In genomic region chr14:61451491-61451890, GRCh38 we compare ENCODE assay signal across 22 cellular contexts.
DNase-seq lines count a peak whose midpoint lies in the region; ATAC-seq and TF ChIP-seq lines count a peak whose summit lies in the region.
"Had no signal": no experiment of that assay in that cellular context is flagged by ENCODE, and none has a peak within 500 bp of the region (broad histone marks: within the 10 kb centered on the region; RNA-seq: fewer than 3 reads in every experiment).

No MANE protein-coding gene starts in this region.

- H3K9me3 Mint-ChIP-seq in activated naive CD4-positive, alpha-beta T cell treated with anti-CD3 and anti-CD28 coated beads, Interleukin-2, amount 50 U/mL, for 24 hours = no peaks in the 10 kb centered on the region
- no peaks in the 10 kb centered on the region for H3K9me3 Mint-ChIP-seq in activated CD4-positive, alpha-beta memory T cell treated with anti-CD3 and anti-CD28 coated beads for 36 hours
- H3K9me3 Mint-ChIP-seq: nephron progenitor cell, WTC11 had no signal

- no peak for TF ChIP-seq CTCF in esophagus muscularis mucosa (IDR thresholded peaks at IDR 0.05)

- peaks cover 98% of the 10 kb centered on the region for H3K4me1 Mint-ChIP-seq in activated naive CD4-positive, alpha-beta T cell treated with anti-CD3 and anti-CD28 coated beads, Interleukin-2, amount 50 U/mL, for 24 hours
- H3K4me1 Mint-ChIP-seq in activated CD4-positive, alpha-beta memory T cell treated with anti-CD3 and anti-CD28 coated beads for 36 hours (ENCODE audit: low read depth) = peaks cover 95% of the 10 kb centered on the region
- H3K4me1 Mint-ChIP-seq: nephron progenitor cell had no signal

- POLR2A ChIA-PET in activated CD4-positive, alpha-beta memory T cell treated with anti-CD3 and anti-CD28 coated beads for 36 hours (lab: Charles Lee) = interaction anchor here (0.8 to 4.7 kb wide), 6 partner anchors 17 to 310 kb away, joined by 3 to 23 read pairs (median 4); partner anchors contain the start of gene PRKCH

- H3K4me3 Mint-ChIP-seq in activated naive CD4-positive, alpha-beta T cell treated with anti-CD3 and anti-CD28 coated beads, Interleukin-2, amount 50 U/mL, for 24 hours = peak overlapping the region; percentile 8
- no peak overlapping the region for H3K4me3 Mint-ChIP-seq in activated CD4-positive, alpha-beta memory T cell treated with anti-CD3 and anti-CD28 coated beads for 36 hours
- H3K4me3 Mint-ChIP-seq: nephron progenitor cell, WTC11 had no signal

- intact Hi-C loops in activated CD4-positive, alpha-beta memory T cell treated with anti-CD3 and anti-CD28 coated beads for 36 hours (cut with micrococcal nuclease) = no loop called here
- intact Hi-C loops in esophagus muscularis mucosa (cut with DNase I) = loop anchor here (10.0 kb wide), 1 partner anchor 673 kb away; no protein-coding TSS in a partner anchor

- H3K27me3 Mint-ChIP-seq in activated naive CD4-positive, alpha-beta T cell treated with anti-CD3 and anti-CD28 coated beads, Interleukin-2, amount 50 U/mL, for 24 hours = no peaks in the 10 kb centered on the region
- no peaks in the 10 kb centered on the region for H3K27me3 Mint-ChIP-seq in activated CD4-positive, alpha-beta memory T cell treated with anti-CD3 and anti-CD28 coated beads for 36 hours

- H3K4me3 ChIP-seq in esophagus muscularis mucosa = no peak overlapping the region
- H3K4me3 ChIP-seq: coronary artery, heart left ventricle, Peyer's patch, SJCRH30 had no signal

- no peaks in the 10 kb centered on the region for H3K9me3 ChIP-seq in esophagus muscularis mucosa
- H3K9me3 ChIP-seq: heart left ventricle, Peyer's patch, SJCRH30 had no signal

- H3K36me3 ChIP-seq in esophagus muscularis mucosa = peaks cover 0 to 8% (median 0%) of the 10 kb centered on the region in 4 donors
- H3K36me3 ChIP-seq: brain microvascular endothelial cell, Peyer's patch, SJCRH30 had no signal

- peaks cover 57% of the 10 kb centered on the region for H3K36me3 Mint-ChIP-seq in activated naive CD4-positive, alpha-beta T cell treated with anti-CD3 and anti-CD28 coated beads, Interleukin-2, amount 50 U/mL, for 24 hours
- H3K36me3 Mint-ChIP-seq in activated CD4-positive, alpha-beta memory T cell treated with anti-CD3 and anti-CD28 coated beads for 36 hours = peaks cover 67% of the 10 kb centered on the region
- H3K36me3 Mint-ChIP-seq: WTC11 had no signal

- H3K4me1 ChIP-seq in esophagus muscularis mucosa = peaks cover 0 to 9% (median 8%) of the 10 kb centered on the region in 4 donors
- H3K4me1 ChIP-seq: Peyer's patch, SJCRH30 had no signal

- no peak for TF ChIP-seq EP300 in esophagus muscularis mucosa (IDR thresholded peaks at IDR 0.05)

- H3K27ac ChIP-seq in esophagus muscularis mucosa (replicated peaks in 1 of 4) = no peak overlapping the region
- H3K27ac ChIP-seq: brain microvascular endothelial cell, coronary artery, KMS-11, SJCRH30 had no signal

- DNase-seq in activated naive CD4-positive, alpha-beta T cell treated with Interleukin-2 at 50 U/mL for 16 hours = no peak
- DNase-seq in activated CD4-positive, alpha-beta memory T cell treated with anti-CD3 and anti-CD28 coated beads for 36 hours = no peak
- DNase-seq in esophagus muscularis mucosa (ENCODE audit: extremely low spot score) (peak; percentile 42), G401 (ENCODE audit: low spot score) (no peak)
- DNase-seq: brain microvascular endothelial cell; heart left ventricle; NCI-H2029 treated with DMSO at 0.1 percent for 48 hours; nephron progenitor cell; NK-92 treated with Interleukin-12 subunit alpha and Interleukin-12 subunit beta, amount 100 ng/mL, for 24 hours; Peyer's patch; posterior cingulate gyrus; SJCRH30; stimulated activated CD4-positive, alpha-beta T cell treated with anti-CD3 and anti-CD28 coated beads, Interleukin-1b, Interleukin-23, amount 100 ng/mL, for 48 hours; stimulated activated naive CD4-positive, alpha-beta T cell treated with Interleukin-2 at 50 U/mL for 16 hours; trophoblast cell had no signal

- ATAC-seq in HG03520 (IDR thresholded peaks at IDR 0.05; ENCODE audit: unreplicated experiment) (no peak), HG02973 (IDR thresholded peaks at IDR 0.05; ENCODE audit: unreplicated experiment) (no peak)
- ATAC-seq: heart left ventricle, left lobe of liver, WTC11 had no signal

- CTCF ChIA-PET in activated CD4-positive, alpha-beta memory T cell treated with anti-CD3 and anti-CD28 coated beads for 36 hours (lab: Charles Lee) = interaction anchor here (0.8 to 3.7 kb wide), 7 partner anchors 9 to 385 kb away, joined by 3 to 25 read pairs (median 4); no protein-coding TSS in a partner anchor

- H3K27ac Mint-ChIP-seq in activated naive CD4-positive, alpha-beta T cell treated with anti-CD3 and anti-CD28 coated beads, Interleukin-2, amount 50 U/mL, for 24 hours = peak overlapping the region; percentile 96
- H3K27ac Mint-ChIP-seq in activated CD4-positive, alpha-beta memory T cell treated with anti-CD3 and anti-CD28 coated beads for 36 hours = peak overlapping the region; percentile 91
- H3K27ac Mint-ChIP-seq: nephron progenitor cell, WTC11 had no signal

- in situ Hi-C loops in G401 (cut with HindIII; ENCODE audit: low sequenced_read_pairs) = no loop called here

- no peak for TF ChIP-seq POLR2A in esophagus muscularis mucosa (IDR thresholded peaks at IDR 0.05; ENCODE audit: low read depth)

- H3K27me3 ChIP-seq in esophagus muscularis mucosa = no peaks in the 10 kb centered on the region
- H3K27me3 ChIP-seq: brain microvascular endothelial cell, heart left ventricle, Peyer's patch had no signal

- 94% methylated on average over 2 of the region's 2 CpGs for WGBS in esophagus muscularis mucosa
